Comparison of ENCODE assay signal across 8 cellular contexts in genomic region chr19:44025217-44025936, GRCh38. TPM values are rescaled to one million over a fixed set of nuclear protein-coding genes. Genes with fewer than 3 reads are reported as not detected.
DNase-seq lines count a peak whose midpoint lies in the region; ATAC-seq and TF ChIP-seq lines count a peak whose summit lies in the region.

Gene ZNF222 (plus strand): TSS chr19:44025379. CDS start chr19:44025437, 58 bp downstream.

- ATAC-seq in HG03103 (IDR thresholded peaks at IDR 0.05; ENCODE audit: low read depth, unreplicated experiment): peak; percentile 91

- H3K27ac Mint-ChIP-seq in chondrocyte (ENCODE audit: unreplicated experiment): peak within 1 kb of the TSS; percentile 95

- H3K36me3 ChIP-seq in kidney epithelial cell (ENCODE audit: control insufficient read depth, insufficient read depth, low read length): no peaks in the 10 kb centered on the region

- H3K27me3 Mint-ChIP-seq in chondrocyte (ENCODE audit: low read depth): peaks cover 13% of the 10 kb centered on the region

- H3K4me3 ChIP-seq in kidney epithelial cell (ENCODE audit: low read depth, low read length): peak within 1 kb of the TSS; percentile 97

- H3K9me3 Mint-ChIP-seq in chondrocyte (ENCODE audit: low read depth): peaks cover 40% of the 10 kb centered on the region

- TF ChIP-seq CTCF in chondrocyte (IDR thresholded peaks at IDR 0.05): no peak
- TF ChIP-seq CTCF in kidney epithelial cell (IDR thresholded peaks at IDR 0.05; ENCODE audit: insufficient read depth, low read length, poor library complexity, severe bottlenecking): no peak

- DNase-seq in activated gamma-delta T cell treated with Interleukin-2 at 50 U/mL for 16 hours (peak; percentile 71), activated gamma-delta T cell (lab: John Stamatoyannopoulos, UW) (no peak), NCI-H2227 treated with DMSO at 0.1 percent for 48 hours (lab: John Stamatoyannopoulos, UW) (peak; percentile 61), chondrocyte (ENCODE audit: low spot score) (no peak), kidney epithelial cell (ENCODE audit: low read depth) (peak; percentile 78)
- DNase-seq in activated CD4-positive, CD25-positive, alpha-beta regulatory T cell treated with anti-CD3 and anti-CD28 coated beads, Interleukin-2, amount 50 U/mL, for 72 hours: peak; percentile 73
- DNase-seq in stimulated activated CD4-positive, alpha-beta T cell treated with anti-CD3 and anti-CD28 coated beads, Interleukin-15, amount 100 ng/mL, for 24 hours: peak; percentile 83

- H3K27me3 ChIP-seq in kidney epithelial cell (ENCODE audit: control insufficient read depth, insufficient read depth, low read length): no peaks in the 10 kb centered on the region

- H3K4me3 Mint-ChIP-seq in chondrocyte (ENCODE audit: unreplicated experiment): peak within 1 kb of the TSS; percentile 88

- peaks cover 44% of the 10 kb centered on the region for H3K36me3 Mint-ChIP-seq in chondrocyte (ENCODE audit: low read depth)

- H3K4me1 Mint-ChIP-seq in chondrocyte (ENCODE audit: low read depth): peaks cover 19% of the 10 kb centered on the region

RNA-seq across cellular contexts. Expression of gene ZNF222, which starts in this region (rescaled TPM):
- total RNA-seq in chondrocyte (5.8 to 8.5 TPM (median 6.3 TPM) in 3 replicates), kidney epithelial cell (2.3 and 3.3 TPM in 2 replicates)

Comparison
In these comparisons a context has a peak if more than half of its experiments do, and no peak if none do; other contexts are left out.
1. DNase-seq: peak in activated gamma-delta T cell treated with Interleukin-2 at 50 U/mL for 16 hours (single experiment), NCI-H2227 treated with DMSO at 0.1 percent for 48 hours (single experiment), activated CD4-positive, CD25-positive, alpha-beta regulatory T cell treated with anti-CD3 and anti-CD28 coated beads, Interleukin-2, amount 50 U/mL, for 72 hours (single experiment), kidney epithelial cell (single experiment) and stimulated activated CD4-positive, alpha-beta T cell treated with anti-CD3 and anti-CD28 coated beads, Interleukin-15, amount 100 ng/mL, for 24 hours (single experiment); none in activated gamma-delta T cell (single experiment) and chondrocyte (single experiment).